11 cellular contexts compared by ENCODE assay signal in the genomic region with DNA sequence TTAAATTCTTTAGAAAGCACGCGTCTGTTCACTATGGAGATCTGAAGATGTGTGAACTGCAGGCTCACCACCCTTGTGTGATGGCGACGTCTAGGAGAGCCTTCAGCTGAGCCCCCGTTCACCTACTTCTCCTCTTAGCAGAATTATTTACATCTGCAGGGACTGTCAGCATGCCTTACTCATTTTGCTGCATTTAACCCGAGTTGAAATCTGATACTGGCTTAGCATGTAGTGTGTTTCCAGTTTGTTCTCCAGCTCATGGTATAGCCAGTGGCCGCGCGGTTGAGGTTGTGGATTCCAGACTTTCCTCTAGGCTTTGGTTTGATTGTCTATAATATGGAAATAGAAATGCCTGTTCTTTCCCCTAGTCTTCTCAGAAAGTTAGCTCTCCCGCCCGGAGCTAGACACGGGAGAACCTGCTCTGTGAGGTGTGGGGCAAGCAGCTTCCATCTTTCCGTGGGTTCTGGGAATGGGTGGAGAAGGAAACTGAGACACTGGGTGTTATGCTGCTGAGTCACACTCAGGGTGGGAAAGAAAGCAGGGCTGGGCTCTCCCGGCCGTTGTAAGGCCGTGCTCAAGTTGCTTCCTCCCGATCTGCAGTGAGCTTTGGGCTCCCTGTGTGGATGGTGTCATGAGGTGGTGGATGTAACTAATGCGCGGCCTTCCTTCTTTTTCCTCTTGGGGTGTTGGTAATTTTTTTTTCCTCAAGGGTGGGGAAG.
DNase-seq lines count a peak whose midpoint lies in the region; ATAC-seq, FAIRE-seq and TF ChIP-seq lines count a peak whose summit lies in the region.
"Had no signal": no experiment of that assay in that cellular context is flagged by ENCODE, and none has a peak within 500 bp of the region (broad histone marks: within the 10 kb centered on the region; RNA-seq: fewer than 3 reads in every experiment).

No MANE protein-coding gene starts in this region.

- H3K9me3 ChIP-seq in SK-N-SH (no peaks in the 10 kb centered on the region), fibroblast of lung (ENCODE audit: control insufficient read depth, insufficient read depth, low read depth, low read length) (no peaks in the 10 kb centered on the region), neural progenitor cell (ENCODE audit: low read depth) (no peaks in the 10 kb centered on the region)

- H3K27ac Mint-ChIP-seq in neural progenitor cell = peak overlapping the region; percentile 77
- H3K27ac Mint-ChIP-seq in activated naive CD4-positive, alpha-beta T cell treated with anti-CD3 and anti-CD28 coated beads, Interleukin-2, amount 50 U/mL, for 72 hours = no peak overlapping the region

- H3K79me2 ChIP-seq in SK-N-SH (ENCODE audit: insufficient read depth) (peaks cover 72% of the 10 kb centered on the region), fibroblast of lung (ENCODE audit: control insufficient read depth, insufficient read depth, low read length) (peaks cover 23% of the 10 kb centered on the region), neural progenitor cell (ENCODE audit: low read depth) (no peaks in the 10 kb centered on the region)

- no peak for TF ChIP-seq POLR2A in GM12891 (IDR thresholded peaks at IDR 0.05; ENCODE audit: low read depth, low read length)

- no peak for FAIRE-seq in GM12891 (lab: Jason Lieb, UNC)
- FAIRE-seq: colon had no signal

- H3K27ac ChIP-seq in SK-N-SH (ENCODE audit: low read depth in 2 of 2, low read length in 1 of 2) = peak overlapping the region; percentile 96
- H3K27ac ChIP-seq in fibroblast of lung (ENCODE audit: insufficient read depth, low read length) = peak overlapping the region; percentile 82
- H3K27ac ChIP-seq in neural progenitor cell = no peak overlapping the region
- H3K27ac ChIP-seq: C4-2B had no signal

- TF ChIP-seq RAD21 in SK-N-SH (IDR thresholded peaks at IDR 0.05; ENCODE audit: low read length) = no peak

- H3K36me3 Mint-ChIP-seq in neural progenitor cell = no peaks in the 10 kb centered on the region
- no peaks in the 10 kb centered on the region for H3K36me3 Mint-ChIP-seq in activated naive CD4-positive, alpha-beta T cell treated with anti-CD3 and anti-CD28 coated beads, Interleukin-2, amount 50 U/mL, for 72 hours

- H3K9ac ChIP-seq in SK-N-SH = peak overlapping the region; percentile 79
- H3K9ac ChIP-seq in fibroblast of lung (ENCODE audit: insufficient read depth, low read length) = peak overlapping the region; percentile 57
- H3K9ac ChIP-seq in neural progenitor cell = no peak overlapping the region

- POLR2A ChIA-PET in SK-N-SH (lab: Yijun Ruan, JAX) = no interaction called here

- no peaks in the 10 kb centered on the region for H3K27me3 ChIP-seq in SK-N-SH (ENCODE audit: insufficient read depth)
- H3K27me3 ChIP-seq in fibroblast of lung (ENCODE audit: control insufficient read depth, insufficient read depth, low read length) = no peaks in the 10 kb centered on the region
- H3K27me3 ChIP-seq in neural progenitor cell = no peaks in the 10 kb centered on the region

- no peaks in the 10 kb centered on the region for H3K9me3 Mint-ChIP-seq in neural progenitor cell
- no peaks in the 10 kb centered on the region for H3K9me3 Mint-ChIP-seq in activated naive CD4-positive, alpha-beta T cell treated with anti-CD3 and anti-CD28 coated beads, Interleukin-2, amount 50 U/mL, for 72 hours

- no peak for TF ChIP-seq CTCF in SK-N-SH (IDR thresholded peaks at IDR 0.05)
- no peak for TF ChIP-seq CTCF in fibroblast of lung (conservative IDR thresholded peaks at IDR 0.05 in 1 of 2, IDR thresholded peaks at IDR 0.05 in 1 of 2; ENCODE audit: low read depth in 1 of 2, low read length in 2 of 2)
- no peak for TF ChIP-seq CTCF in neural progenitor cell (IDR thresholded peaks at IDR 0.05)
- TF ChIP-seq CTCF in GM13976 (IDR thresholded peaks at IDR 0.05; ENCODE audit: borderline replicate concordance, control extremely low read depth, extremely low read depth, insufficient read depth, missing control alignments) = no peak

- H3K4me2 ChIP-seq in SK-N-SH (peak overlapping the region; percentile 85), fibroblast of lung (ENCODE audit: extremely low read depth, insufficient read depth, low read length) (peak overlapping the region; percentile 61), neural progenitor cell (no peak overlapping the region)

- TF ChIP-seq EP300 in SK-N-SH (IDR thresholded peaks at IDR 0.05; ENCODE audit: borderline replicate concordance in 1 of 2, low read depth in 1 of 2, low read length in 1 of 2) = no peak

- ATAC-seq in activated naive CD4-positive, alpha-beta T cell treated with anti-CD3 and anti-CD28 coated beads, Interleukin-2, amount 50 U/mL, for 72 hours = no peak
- no peak for ATAC-seq in GM19324 (IDR thresholded peaks at IDR 0.05; ENCODE audit: low FRiP score, unreplicated experiment)

- H3K9me2 ChIP-seq in SK-N-SH = no peaks in the 10 kb centered on the region

- CTCF ChIA-PET in SK-N-SH (lab: Yijun Ruan, JAX) = interaction anchor here (1.0 to 2.7 kb wide), 5 partner anchors 13 to 100 kb away, joined by 3 to 12 read pairs (median 4); no protein-coding TSS in a partner anchor

- H2AFZ ChIP-seq in SK-N-SH (ENCODE audit: low read depth) (peak overlapping the region; percentile 52; the same call in 1 of the 2 replicates), fibroblast of lung (ENCODE audit: low read length) (no peak overlapping the region), neural progenitor cell (replicated peaks) (no peak overlapping the region)

- peak; percentile 58 for DNase-seq in AG08395 (ENCODE audit: low spot score)
- no peak for DNase-seq in SK-N-SH
- peak; percentile 74 to 86 for DNase-seq in fibroblast of lung (ENCODE audit: low read depth in 2 of 2)
- DNase-seq in neural progenitor cell (ENCODE audit: low spot score) = no peak
- DNase-seq in GM13976 (ENCODE audit: low spot score) = no peak
- no peak for DNase-seq in GM12891 (ENCODE audit: insufficient read length, low spot score)
- DNase-seq in activated naive CD4-positive, alpha-beta T cell treated with anti-CD3 and anti-CD28 coated beads, Interleukin-2, amount 50 U/mL, for 72 hours (ENCODE audit: low spot score in 2 of 2) = no peak
- DNase-seq: activated CD4-positive, alpha-beta T cell treated with anti-CD3 and anti-CD28 coated beads for 4 hours had no signal

- in situ Hi-C loops in GM13976 (cut with MboI; ENCODE audit: low sequenced_read_pairs, unreplicated experiment) = no loop called here

- H4K20me1 ChIP-seq in SK-N-SH (ENCODE audit: insufficient read depth) (no peaks in the 10 kb centered on the region), fibroblast of lung (ENCODE audit: control insufficient read depth, extremely low read depth, insufficient read depth, low read length) (no peaks in the 10 kb centered on the region), neural progenitor cell (ENCODE audit: low read depth) (peaks cover 9% of the 10 kb centered on the region)

- peaks cover 41 to 51% of the 10 kb centered on the region in 2 experiments for H3K4me1 ChIP-seq in SK-N-SH (ENCODE audit: control insufficient read depth in 1 of 2, insufficient read depth in 2 of 2, low read depth in 1 of 2, low read length in 1 of 2)
- H3K4me1 ChIP-seq in fibroblast of lung (ENCODE audit: control insufficient read depth, extremely low read depth, insufficient read depth, low read length) = peaks cover 38% of the 10 kb centered on the region
- H3K4me1 ChIP-seq in neural progenitor cell = peaks cover 38% of the 10 kb centered on the region

- peak overlapping the region; percentile 41 for H3K4me3 Mint-ChIP-seq in neural progenitor cell

- H3F3A ChIP-seq in SK-N-SH (replicated peaks; ENCODE audit: insufficient read depth) = peaks cover 40% of the 10 kb centered on the region
- peaks cover 10% of the 10 kb centered on the region for H3F3A ChIP-seq in neural progenitor cell (ENCODE audit: low read depth)

- peak overlapping the region; percentile 46 to 56 for H3K4me3 ChIP-seq in SK-N-SH (ENCODE audit: low read depth in 2 of 2, low read length in 1 of 2)
- peak overlapping the region in 3 of 4 experiments; percentile 10 to 55 (median 43) for H3K4me3 ChIP-seq in fibroblast of lung (replicated peaks in 1 of 4; ENCODE audit: control extremely low read depth in 1 of 4, insufficient read depth in 1 of 4, low read depth in 3 of 4, low read length in 4 of 4)
- H3K4me3 ChIP-seq in neural progenitor cell = no peak overlapping the region

- H3K36me3 ChIP-seq in SK-N-SH (replicated peaks in 1 of 2; ENCODE audit: control insufficient read depth in 1 of 2, insufficient read depth in 2 of 2, low read length in 1 of 2) (no peaks in the 10 kb centered on the region), fibroblast of lung (ENCODE audit: control insufficient read depth, insufficient read depth, low read length) (no peaks in the 10 kb centered on the region), neural progenitor cell (no peaks in the 10 kb centered on the region)

- WGBS in SK-N-SH (ENCODE audit: low lambda C conversion rate) = 63% methylated on average over 19 of the region's 19 CpGs

- H3K27me3 Mint-ChIP-seq in neural progenitor cell (ENCODE audit: insufficient read depth, low read depth) = peaks cover 2% of the 10 kb centered on the region

- peaks cover 70% of the 10 kb centered on the region for H3K4me1 Mint-ChIP-seq in neural progenitor cell

TF ChIP-seq in SK-N-SH, 30 proteins besides CTCF, POLR2A, EP300 and RAD21 (continues in another document):
- TF ChIP-seq, protein P1, sequence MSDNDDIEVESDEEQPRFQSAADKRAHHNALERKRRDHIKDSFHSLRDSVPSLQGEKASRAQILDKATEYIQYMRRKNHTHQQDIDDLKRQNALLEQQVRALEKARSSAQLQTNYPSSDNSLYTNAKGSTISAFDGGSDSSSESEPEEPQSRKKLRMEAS (IDR thresholded peaks at IDR 0.05; ENCODE audit: low read depth) = 0 out of 2 replicates have a peak, but pooled peaks have one; percentile 50
- TF ChIP-seq FOSL2 (IDR thresholded peaks at IDR 0.05; ENCODE audit: borderline replicate concordance, low read depth) = peak; percentile 40; the same call in 1 of the 2 replicates
- TF ChIP-seq RXRA (IDR thresholded peaks at IDR 0.05; ENCODE audit: borderline replicate concordance, low read depth) = no peak

TF ChIP-seq in GM12891, 5 proteins besides CTCF, POLR2A, EP300 and RAD21:
- no peak for TF ChIP-seq PAX5 (IDR thresholded peaks at IDR 0.05; ENCODE audit: insufficient read depth, low read length, severe bottlenecking)
- TF ChIP-seq POU2F2 (IDR thresholded peaks at IDR 0.05; ENCODE audit: low read depth, low read length) = no peak
- no peak for TF ChIP-seq TAF1 (IDR thresholded peaks at IDR 0.05; ENCODE audit: low read depth, low read length)
- no peak for TF ChIP-seq SPI1 (IDR thresholded peaks at IDR 0.05; ENCODE audit: low read depth, low read length)

Comparison
In these comparisons a context has a peak if more than half of its experiments do, and no peak if none do; other contexts are left out.
1. DNase-seq: peak in AG08395 (single experiment) and fibroblast of lung (2 of 2); none in SK-N-SH (single experiment), neural progenitor cell (single experiment), GM13976 (single experiment), GM12891 (single experiment) and activated naive CD4-positive, alpha-beta T cell treated with anti-CD3 and anti-CD28 coated beads, Interleukin-2, amount 50 U/mL, for 72 hours (0 of 2).